In the genomic region with DNA sequence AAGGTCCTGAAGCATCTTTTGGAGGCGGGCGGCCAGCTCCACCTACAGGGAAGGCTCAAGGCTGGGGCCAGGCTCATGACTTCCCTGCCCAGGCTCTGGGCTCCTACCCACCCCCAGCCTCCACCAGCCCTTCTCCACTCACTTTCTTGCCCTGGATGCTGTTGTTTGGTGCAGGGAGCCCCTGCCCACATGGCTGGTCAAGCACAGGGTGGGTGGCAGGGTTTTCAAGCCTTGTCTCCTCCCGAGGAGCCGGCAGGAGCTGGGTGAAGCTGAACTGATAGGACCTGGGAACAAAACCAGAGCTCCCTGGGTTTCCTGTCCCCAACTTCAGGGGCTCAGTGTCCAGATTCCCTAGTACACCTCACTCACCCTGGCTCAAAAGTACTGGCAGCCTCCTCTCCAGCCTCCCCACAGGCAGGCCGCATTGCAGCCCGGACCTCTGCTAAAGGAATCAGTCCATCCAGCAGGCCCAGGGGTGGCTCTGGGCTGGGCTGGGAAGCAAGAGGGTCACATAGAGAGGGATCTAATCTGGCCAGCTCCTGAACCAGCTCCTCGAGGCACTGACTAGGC, we compare ENCODE assay signal across 1 cellular context.
TF ChIP-seq lines count a peak whose summit lies in the region.

No MANE protein-coding gene starts in this region.

TF ChIP-seq in IMR-90, 13 proteins besides CTCF, POLR2A, EP300 and RAD21:
- TF ChIP-seq RFX5 (IDR thresholded peaks at IDR 0.05; ENCODE audit: low read depth, low read length) = no peak
- TF ChIP-seq, protein P1, sequence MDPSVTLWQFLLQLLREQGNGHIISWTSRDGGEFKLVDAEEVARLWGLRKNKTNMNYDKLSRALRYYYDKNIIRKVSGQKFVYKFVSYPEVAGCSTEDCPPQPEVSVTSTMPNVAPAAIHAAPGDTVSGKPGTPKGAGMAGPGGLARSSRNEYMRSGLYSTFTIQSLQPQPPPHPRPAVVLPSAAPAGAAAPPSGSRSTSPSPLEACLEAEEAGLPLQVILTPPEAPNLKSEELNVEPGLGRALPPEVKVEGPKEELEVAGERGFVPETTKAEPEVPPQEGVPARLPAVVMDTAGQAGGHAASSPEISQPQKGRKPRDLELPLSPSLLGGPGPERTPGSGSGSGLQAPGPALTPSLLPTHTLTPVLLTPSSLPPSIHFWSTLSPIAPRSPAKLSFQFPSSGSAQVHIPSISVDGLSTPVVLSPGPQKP (IDR thresholded peaks at IDR 0.05; ENCODE audit: borderline replicate concordance, low read depth, low read length) = no peak
- no peak for TF ChIP-seq BHLHE40 (IDR thresholded peaks at IDR 0.05; ENCODE audit: low read depth, low read length)
- no peak for TF ChIP-seq MXI1 (IDR thresholded peaks at IDR 0.05; ENCODE audit: borderline replicate concordance, low read depth, low read length)
- TF ChIP-seq SMC3 (IDR thresholded peaks at IDR 0.05; ENCODE audit: low read depth, low read length) = no peak
- no peak for TF ChIP-seq CEBPB (IDR thresholded peaks at IDR 0.05; ENCODE audit: low read depth, low read length)
- no peak for TF ChIP-seq RCOR1 (IDR thresholded peaks at IDR 0.05; ENCODE audit: insufficient replicate concordance, low read length)
- TF ChIP-seq, protein P2, sequence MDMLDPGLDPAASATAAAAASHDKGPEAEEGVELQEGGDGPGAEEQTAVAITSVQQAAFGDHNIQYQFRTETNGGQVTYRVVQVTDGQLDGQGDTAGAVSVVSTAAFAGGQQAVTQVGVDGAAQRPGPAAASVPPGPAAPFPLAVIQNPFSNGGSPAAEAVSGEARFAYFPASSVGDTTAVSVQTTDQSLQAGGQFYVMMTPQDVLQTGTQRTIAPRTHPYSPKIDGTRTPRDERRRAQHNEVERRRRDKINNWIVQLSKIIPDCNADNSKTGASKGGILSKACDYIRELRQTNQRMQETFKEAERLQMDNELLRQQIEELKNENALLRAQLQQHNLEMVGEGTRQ (IDR thresholded peaks at IDR 0.05; ENCODE audit: low read depth, low read length) = no peak
- no peak for TF ChIP-seq CHD1 (IDR thresholded peaks at IDR 0.05; ENCODE audit: low read depth, low read length)
- TF ChIP-seq NFE2L2 (IDR thresholded peaks at IDR 0.05; ENCODE audit: low read depth, low read length) = no peak
- TF ChIP-seq MAZ (IDR thresholded peaks at IDR 0.05; ENCODE audit: borderline replicate concordance, low read depth, low read length) = no peak
- no peak for TF ChIP-seq FOS (IDR thresholded peaks at IDR 0.05; ENCODE audit: low read depth, low read length)
- no peak for TF ChIP-seq MAFK (IDR thresholded peaks at IDR 0.05; ENCODE audit: low read depth, low read length)
